8 cellular contexts compared by ENCODE assay signal in genomic region chrX:1453951-1454785, GRCh38. TPM values are rescaled to one million over a fixed set of nuclear protein-coding genes. Genes with fewer than 3 reads are reported as not detected.
DNase-seq lines count a peak whose midpoint lies in the region; ATAC-seq and TF ChIP-seq lines count a peak whose summit lies in the region.

No MANE protein-coding gene starts in this region.

- CTCF ChIA-PET in CD4-positive, alpha-beta T cell (lab: Charles Lee) = no interaction called here

- peak overlapping the region; percentile 85 for H3K4me3 Mint-ChIP-seq in CD4-positive, alpha-beta T cell

- H3K36me3 Mint-ChIP-seq in CD4-positive, alpha-beta T cell (ENCODE audit: low read depth) = peaks cover 18% of the 10 kb centered on the region

- H3K36me3 ChIP-seq in KOPT-K1 (ENCODE audit: insufficient read depth, low read length) (no peaks in the 10 kb centered on the region), ovary (no peaks in the 10 kb centered on the region), tibial nerve (peaks cover 0 to 2% (median 0%) of the 10 kb centered on the region in 3 donors)

- POLR2A ChIA-PET in CD4-positive, alpha-beta T cell (lab: Charles Lee) = no interaction called here

- DNase-seq in CD4-positive, alpha-beta T cell = peak; percentile 83 to 96 (median 92)
- DNase-seq in activated T-cell treated with anti-CD3 and anti-CD28 coated beads for 48 hours (ENCODE audit: low read depth) (peak; percentile 91), fibroblast of the conjunctiva (ENCODE audit: low read depth) (peak; percentile 51), ovary (peak; percentile 86 to 94 (median 92)), tibial nerve (ENCODE audit: low spot score in 2 of 2) (peak; percentile 78 to 80), GOT3 (lab: John Stamatoyannopoulos, UW) (no peak)

- no peaks in the 10 kb centered on the region for H3K27me3 ChIP-seq in CD4-positive, alpha-beta T cell (ENCODE audit: control insufficient read depth, insufficient read depth, low read length)
- H3K27me3 ChIP-seq in ovary = no peaks in the 10 kb centered on the region
- no peaks in the 10 kb centered on the region for H3K27me3 ChIP-seq in tibial nerve

- TF ChIP-seq CTCF in CD4-positive, alpha-beta T cell (IDR thresholded peaks at IDR 0.05) = peak; percentile 98
- peak; percentile 85 to 96 (median 91) for TF ChIP-seq CTCF in ovary (IDR thresholded peaks at IDR 0.05)
- peak; percentile 95 to 97 (median 97) for TF ChIP-seq CTCF in tibial nerve (IDR thresholded peaks at IDR 0.05)

- H3K27ac ChIP-seq in CD4-positive, alpha-beta T cell (ENCODE audit: low read depth, low read length) = peak overlapping the region; percentile 94
- H3K27ac ChIP-seq in KOPT-K1 (ENCODE audit: low read depth, low read length, poor library complexity, severe bottlenecking) = peak overlapping the region; percentile 48
- peak overlapping the region; percentile 53 to 57 for H3K27ac ChIP-seq in ovary
- peak overlapping the region in 3 of 4 donors; percentile 60 to 93 (median 70) for H3K27ac ChIP-seq in tibial nerve

- TF ChIP-seq POLR2A in ovary (IDR thresholded peaks at IDR 0.05) = no peak
- TF ChIP-seq POLR2A in tibial nerve (IDR thresholded peaks at IDR 0.05) = no peak

- intact Hi-C loops in CD4-positive, alpha-beta T cell (cut with DNase I, micrococcal nuclease) = loop anchor here (1.0 to 5.0 kb wide), 13 partner anchors 27 to 1238 kb away; partner anchors contain the start of genes P2RY8 (in 2 of the 2), AKAP17A (in 1 of the 2), CD99 (in 1 of the 2) and SLC25A6 (in 1 of the 2)
- intact Hi-C loops in ovary (cut with DNase I) = loop anchor here in 3 of 4 donors (1.0 to 10.0 kb wide), 5 partner anchors 62 to 1151 kb away; partner anchors contain the start of genes AKAP17A (in 2 of the 3) and SLC25A6 (in 1 of the 3)

- TF ChIP-seq EP300 in ovary (IDR thresholded peaks at IDR 0.05) = no peak
- TF ChIP-seq EP300 in tibial nerve (IDR thresholded peaks at IDR 0.05) = peak in 1 of 2 donors; percentile 22

- peaks cover 2% of the 10 kb centered on the region for H3K9me3 Mint-ChIP-seq in CD4-positive, alpha-beta T cell

- ATAC-seq in CD4-positive, alpha-beta T cell (ENCODE audit: poor library complexity) = peak; percentile 45
- peak; percentile 37 for ATAC-seq in GM21528 (IDR thresholded peaks at IDR 0.05; ENCODE audit: low FRiP score, unreplicated experiment)

- no peaks in the 10 kb centered on the region for H3K27me3 Mint-ChIP-seq in CD4-positive, alpha-beta T cell

- H3K27ac Mint-ChIP-seq in CD4-positive, alpha-beta T cell = peak overlapping the region; percentile 72

- peaks cover 7% of the 10 kb centered on the region for H3K4me1 ChIP-seq in ovary (ENCODE audit: insufficient read depth)
- peaks cover 0 to 30% (median 16%) of the 10 kb centered on the region in 4 donors for H3K4me1 ChIP-seq in tibial nerve

- peaks cover 22% of the 10 kb centered on the region for H3K4me1 Mint-ChIP-seq in CD4-positive, alpha-beta T cell (ENCODE audit: low read depth)

- no peaks in the 10 kb centered on the region for H3K9me3 ChIP-seq in CD4-positive, alpha-beta T cell (ENCODE audit: control insufficient read depth, low read length)
- no peaks in the 10 kb centered on the region for H3K9me3 ChIP-seq in KOPT-K1 (ENCODE audit: insufficient read depth, low read length, poor library complexity, severe bottlenecking)
- H3K9me3 ChIP-seq in ovary = no peaks in the 10 kb centered on the region
- no peaks in the 10 kb centered on the region for H3K9me3 ChIP-seq in tibial nerve

- peak overlapping the region; percentile 84 for H3K4me3 ChIP-seq in ovary
- peak overlapping the region; percentile 44 to 100 (median 66) for H3K4me3 ChIP-seq in tibial nerve

- whole genome bisulfite sequencing in ovary, 3 donors = 1% methylated on average over 30 to 45 of the region's 45 CpGs
- 2% methylated on average over 24 to 36 of the region's 45 CpGs for WGBS in tibial nerve, 2 donors

RNA-seq across cellular contexts. Expression of gene ASMTL, which starts 1.5 kb away (rescaled TPM):
- 10 to 100 TPM; 34.6 to 39.3 TPM for total RNA-seq in CD4-positive, alpha-beta T cell
- 10 to 100 TPM; 23.1 to 48.9 (median 40.7) TPM for total RNA-seq in ovary
- 10 to 100 TPM; 21.3 to 45.4 TPM for polyA plus RNA-seq in ovary
- 10 to 100 TPM; 25.1 to 47.2 (median 43.3) TPM for total RNA-seq in tibial nerve
